9 cellular contexts compared by ENCODE assay signal in genomic region chr7:82319674-82320118, GRCh38.
A peak's percentile ranks its signal among the peaks of the same experiment; 100 is the strongest.
DNase-seq lines count a peak whose midpoint lies in the region; ATAC-seq and TF ChIP-seq lines count a peak whose summit lies in the region.
"Had no signal": no experiment of that assay in that cellular context is flagged by ENCODE, and none has a peak within 500 bp of the region (broad histone marks: within the 10 kb centered on the region; RNA-seq: fewer than 3 reads in every experiment).

No MANE protein-coding gene starts in this region.

- no peak overlapping the region for H3K4me3 ChIP-seq in foreskin fibroblast (ENCODE audit: low read depth in 1 of 2, low read length in 2 of 2)
- no peak overlapping the region for H3K4me3 ChIP-seq in parathyroid adenoma (ENCODE audit: low read depth, low read length)

- H3K4me1 ChIP-seq in parathyroid adenoma, result no peaks in the 10 kb centered on the region

- no peak overlapping the region for H3K4me2 ChIP-seq in parathyroid adenoma (ENCODE audit: low read length)

- peak overlapping the region; percentile 61 for H2AFZ ChIP-seq in parathyroid adenoma

- no peak for ATAC-seq in HG02678 (IDR thresholded peaks at IDR 0.05; ENCODE audit: unreplicated experiment)

- no peaks in the 10 kb centered on the region for H3K27me3 ChIP-seq in parathyroid adenoma (ENCODE audit: control insufficient read depth, insufficient read depth, low read length)

- DNase-seq in EL (peak; percentile 81), NCI-H524 treated with DMSO at 0.1 percent for 48 hours (lab: John Stamatoyannopoulos, UW) (peak; percentile 85), foreskin fibroblast (peak; percentile 91 to 96), foreskin melanocyte (no peak)
- no peak for DNase-seq in stimulated activated CD4-positive, alpha-beta T cell treated with anti-CD3 and anti-CD28 coated beads, Interleukin-1b, Interleukin-23, amount 100 ng/mL, for 48 hours
- DNase-seq in stimulated activated CD4-positive, alpha-beta T cell treated with anti-CD3 and anti-CD28 coated beads, Interleukin-15, amount 100 ng/mL, for 24 hours, result no peak

- no peaks in the 10 kb centered on the region for H3K79me2 ChIP-seq in parathyroid adenoma

- no peaks in the 10 kb centered on the region for H3K9me3 ChIP-seq in parathyroid adenoma (ENCODE audit: control insufficient read depth, low read length)

- H3K27ac ChIP-seq in parathyroid adenoma, result no peak overlapping the region
- H3K27ac ChIP-seq: epithelial cell of prostate had no signal

- H3K36me3 ChIP-seq in parathyroid adenoma (ENCODE audit: control insufficient read depth, insufficient read depth, low read length), result no peaks in the 10 kb centered on the region

- TF ChIP-seq CTCF in foreskin fibroblast (IDR thresholded peaks at IDR 0.05; ENCODE audit: low read depth, low read length) (no peak), parathyroid adenoma (IDR thresholded peaks at IDR 0.05) (no peak)

- H3K9ac ChIP-seq in parathyroid adenoma, result no peak overlapping the region

Comparison
In these comparisons a context has a peak if more than half of its experiments do, and no peak if none do; other contexts are left out.
1. DNase-seq: peak in EL (single experiment), NCI-H524 treated with DMSO at 0.1 percent for 48 hours (single experiment) and foreskin fibroblast (2 of 2); none in stimulated activated CD4-positive, alpha-beta T cell treated with anti-CD3 and anti-CD28 coated beads, Interleukin-1b, Interleukin-23, amount 100 ng/mL, for 48 hours (single experiment), stimulated activated CD4-positive, alpha-beta T cell treated with anti-CD3 and anti-CD28 coated beads, Interleukin-15, amount 100 ng/mL, for 24 hours (single experiment) and foreskin melanocyte (single experiment).